In genomic region chr17:48100591-48101011, GRCh38 we compare ENCODE assay signal across 8 cellular contexts. TPM values are rescaled to one million over a fixed set of nuclear protein-coding genes. Genes with fewer than 3 reads are reported as not detected.
A peak's percentile ranks its signal among the peaks of the same experiment; 100 is the strongest.
DNase-seq lines count a peak whose midpoint lies in the region; ATAC-seq and TF ChIP-seq lines count a peak whose summit lies in the region.

No MANE protein-coding gene starts in this region.

- no peaks in the 10 kb centered on the region for H3K36me3 ChIP-seq in effector memory CD4-positive, alpha-beta T cell (ENCODE audit: control insufficient read depth, insufficient read depth, low read length)
- H3K36me3 ChIP-seq in mesendoderm (ENCODE audit: control insufficient read depth, insufficient read depth, low read length) (no peaks in the 10 kb centered on the region), upper lobe of right lung (no peaks in the 10 kb centered on the region)

- H3K9me3 ChIP-seq in effector memory CD4-positive, alpha-beta T cell (ENCODE audit: control insufficient read depth, low read length) = no peaks in the 10 kb centered on the region
- no peaks in the 10 kb centered on the region for H3K9me3 ChIP-seq in upper lobe of right lung

- H3K27ac ChIP-seq in HL-60 (replicated peaks) = peak overlapping the region; percentile 83
- H3K27ac ChIP-seq in effector memory CD4-positive, alpha-beta T cell (ENCODE audit: insufficient read depth, low read length, poor library complexity, severe bottlenecking) = peak overlapping the region; percentile 65
- H3K27ac ChIP-seq in mesendoderm (ENCODE audit: low read depth, low read length) = peak overlapping the region; percentile 99
- peak overlapping the region; percentile 75 for H3K27ac ChIP-seq in upper lobe of right lung

- H2AK5ac ChIP-seq in mesendoderm (ENCODE audit: low read length) = no peak overlapping the region

- intact Hi-C loops in upper lobe of right lung (cut with DNase I) = no loop called here

- peak overlapping the region; percentile 90 for H3K4me2 ChIP-seq in mesendoderm (ENCODE audit: low read length)

- H3K79me2 ChIP-seq in mesendoderm (ENCODE audit: control insufficient read depth, insufficient read depth, low read length) = peaks cover 40% of the 10 kb centered on the region

- H3K4me3 ChIP-seq in HL-60 (replicated peaks; ENCODE audit: insufficient read depth, low read length) (peak overlapping the region; percentile 92), mesendoderm (ENCODE audit: low read length) (peak overlapping the region; percentile 95), upper lobe of right lung (peak overlapping the region; percentile 82)
- peak overlapping the region; percentile 89 for H3K4me3 ChIP-seq in effector memory CD4-positive, alpha-beta T cell (ENCODE audit: insufficient read depth, low read depth, low read length, poor library complexity, severe bottlenecking)

- TF ChIP-seq CTCF in HL-60 (IDR thresholded peaks at IDR 0.05; ENCODE audit: insufficient read depth, low read length) = no peak
- TF ChIP-seq CTCF in upper lobe of right lung (IDR thresholded peaks at IDR 0.05) = no peak

- H3K27me3 ChIP-seq in HL-60 (ENCODE audit: insufficient read depth, poor library complexity, severe bottlenecking) (no peaks in the 10 kb centered on the region), mesendoderm (ENCODE audit: insufficient read depth, low read length, poor library complexity) (no peaks in the 10 kb centered on the region), upper lobe of right lung (no peaks in the 10 kb centered on the region)
- H3K27me3 ChIP-seq in effector memory CD4-positive, alpha-beta T cell (replicated peaks; ENCODE audit: control insufficient read depth, insufficient read depth, low read length, poor library complexity, severe bottlenecking) = no peaks in the 10 kb centered on the region

- peak overlapping the region; percentile 48 for H3K23ac ChIP-seq in mesendoderm (ENCODE audit: low read length)

- H3K18ac ChIP-seq in mesendoderm (ENCODE audit: low read length) = peak overlapping the region; percentile 97

- peak overlapping the region; percentile 90 for H3K4ac ChIP-seq in mesendoderm (ENCODE audit: low read depth, low read length)

- no peak overlapping the region for H2BK120ac ChIP-seq in mesendoderm (ENCODE audit: low read depth, low read length)

- ATAC-seq in upper lobe of right lung = peak; percentile 40

- peak overlapping the region; percentile 98 for H3K9ac ChIP-seq in mesendoderm (ENCODE audit: low read length)

- peak overlapping the region; percentile 98 for H3K56ac ChIP-seq in mesendoderm (ENCODE audit: low read length)

- WGBS in mesendoderm (ENCODE audit: extremely low coverage, insufficient coverage, low lambda C conversion rate) = no CpG with 5 or more reads among the region's 23 CpGs

- no peak overlapping the region for H4K5ac ChIP-seq in mesendoderm (ENCODE audit: low read length)

- no peak overlapping the region for H2BK15ac ChIP-seq in mesendoderm (replicated peaks; ENCODE audit: low read depth)

- H3K79me1 ChIP-seq in mesendoderm (ENCODE audit: low read length) = peaks cover 7% of the 10 kb centered on the region

- no peak overlapping the region for H4K8ac ChIP-seq in mesendoderm (ENCODE audit: low read depth, low read length)

- peak overlapping the region; percentile 47 for H2BK5ac ChIP-seq in mesendoderm (ENCODE audit: low read length)

- no peaks in the 10 kb centered on the region for H3K4me1 ChIP-seq in effector memory CD4-positive, alpha-beta T cell (ENCODE audit: control insufficient read depth, insufficient read depth, low read length, poor library complexity, severe bottlenecking)
- H3K4me1 ChIP-seq in mesendoderm (ENCODE audit: control insufficient read depth, low read depth, low read length) = peaks cover 3% of the 10 kb centered on the region
- peaks cover 3% of the 10 kb centered on the region for H3K4me1 ChIP-seq in upper lobe of right lung

- DNase-seq in DMS153 treated with DMSO at 0.1 percent for 48 hours (lab: John Stamatoyannopoulos, UW; ENCODE audit: unreplicated experiment) = peak; percentile 44
- peak in 1 of 2 experiments; percentile 40 for DNase-seq in HL-60 (ENCODE audit: low read depth in 1 of 2, low spot score in 1 of 2)
- peak; percentile 56 for DNase-seq in RPMI8226
- DNase-seq in effector memory CD4-positive, alpha-beta T cell = no peak
- peak; percentile 93 for DNase-seq in mesendoderm
- DNase-seq in upper lobe of right lung = peak; percentile 76
- DNase-seq in SKM-1 (lab: John Stamatoyannopoulos, UW; ENCODE audit: unreplicated experiment) = no peak
- DNase-seq in stimulated activated CD4-positive, alpha-beta T cell treated with anti-CD3 and anti-CD28 coated beads, Interleukin-4, amount 100 ng/mL, for 4 hours = no peak

RNA-seq across cellular contexts. Expression of gene CBX1, which starts 0.7 kb away (rescaled TPM):
- polyA plus RNA-seq in mesendoderm (2013, experiment 1 of 2) = 127 TPM
- polyA plus RNA-seq in mesendoderm (2013, experiment 2 of 2) = 125 TPM
- 34.0 TPM for total RNA-seq in upper lobe of right lung

RNA-seq across cellular contexts. Expression of gene SNX11, which starts 7.0 kb away (rescaled TPM):
- polyA plus RNA-seq in mesendoderm (2013, experiment 1 of 2) = 10.0 TPM
- 10.2 TPM for polyA plus RNA-seq in mesendoderm (2013, experiment 2 of 2)
- total RNA-seq in upper lobe of right lung = 20.8 TPM

RNA-seq across cellular contexts. Expression of gene NFE2L1, which starts 52.4 kb away (rescaled TPM):
- 110 TPM for polyA plus RNA-seq in mesendoderm (2013, experiment 1 of 2)
- polyA plus RNA-seq in mesendoderm (2013, experiment 2 of 2) = 112 TPM
- 201 TPM for total RNA-seq in upper lobe of right lung

Comparison
In these comparisons a context has a peak if more than half of its experiments do, and no peak if none do; other contexts are left out.
1. DNase-seq: peak in DMS153 treated with DMSO at 0.1 percent for 48 hours (single experiment), RPMI8226 (single experiment), mesendoderm (single experiment) and upper lobe of right lung (single experiment); none in effector memory CD4-positive, alpha-beta T cell (0 of 3), SKM-1 (single experiment) and stimulated activated CD4-positive, alpha-beta T cell treated with anti-CD3 and anti-CD28 coated beads, Interleukin-4, amount 100 ng/mL, for 4 hours (0 of 2).
2. Peak in every context shown above with its lines, with median percentiles within 50 percentile points of each other: H3K27ac ChIP-seq and H3K4me3 ChIP-seq.